In the genomic region with DNA sequence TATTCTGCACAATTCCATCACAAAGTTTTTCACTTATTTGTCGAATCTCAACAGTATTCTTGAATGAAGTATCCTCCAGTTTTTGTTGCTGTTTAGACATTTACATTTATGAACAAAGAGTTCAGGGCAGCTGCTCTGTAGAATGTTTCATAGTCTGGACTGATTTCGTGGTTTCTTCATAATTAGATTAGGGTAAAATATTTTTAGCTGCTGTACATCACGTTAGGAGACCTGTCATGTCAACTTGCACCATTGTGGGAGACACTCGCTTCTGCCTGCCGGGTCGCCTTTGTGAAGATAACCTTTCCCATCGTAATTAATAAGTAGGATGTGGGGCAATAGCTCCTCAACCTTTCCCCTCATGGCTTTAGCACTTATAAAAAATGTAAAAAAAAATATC, we compare ENCODE assay signal across 19 cellular contexts. TPM values are rescaled to one million over a fixed set of nuclear protein-coding genes. Genes with fewer than 3 reads are reported as not detected.
A peak's percentile ranks its signal among the peaks of the same experiment; 100 is the strongest.
DNase-seq lines count a peak whose midpoint lies in the region; ATAC-seq and TF ChIP-seq lines count a peak whose summit lies in the region.
"Had no signal": no experiment of that assay in that cellular context is flagged by ENCODE, and none has a peak within 500 bp of the region (broad histone marks: within the 10 kb centered on the region; RNA-seq: fewer than 3 reads in every experiment).

No MANE protein-coding gene starts in this region.

- peak; percentile 67 for DNase-seq in BE2C
- DNase-seq in NCI-H748 treated with DMSO at 0.1 percent for 48 hours (lab: John Stamatoyannopoulos, UW), result no peak
- DNase-seq in GM10248 (ENCODE audit: extremely low spot score), result no peak
- no peak for DNase-seq in cerebellar nuclear complex (lab: John Stamatoyannopoulos, UW)
- DNase-seq: 8988T; ACHN; AML-193; CD4-positive, alpha-beta T cell; CD8-positive, alpha-beta memory T cell; DMS 273 treated with DMSO at 0.1 percent for 48 hours; DMS79; EL; GDM1; GM23248; H7 had no signal

- H3K4me1 ChIP-seq in BE2C, result peaks cover 25% of the 10 kb centered on the region
- H3K4me1 ChIP-seq in BLaER1 treated with 17β-estradiol and CSF1 and Interleukin-3, amounts not matched to agents 10 nM and 100 nM, result peaks cover 36 to 76% (median 64%) of the 10 kb centered on the region in 10 experiments
- H3K4me1 ChIP-seq: A549 had no signal

- H3K9ac ChIP-seq in BLaER1 treated with 17β-estradiol and CSF1 and Interleukin-3, amounts not matched to agents 10 nM and 100 nM, result no peak overlapping the region
- H3K9ac ChIP-seq: GM23248 had no signal

- CTCF ChIA-PET in GM10248 (lab: Yijun Ruan, JAX), result no interaction called here

- H3K27me3 ChIP-seq in BE2C, result no peaks in the 10 kb centered on the region
- peaks cover 0 to 14% (median 0%) of the 10 kb centered on the region in 11 experiments; a peak in 5 of 22 replicates for H3K27me3 ChIP-seq in BLaER1 treated with 17β-estradiol and CSF1 and Interleukin-3, amounts not matched to agents 10 nM and 100 nM

- peak overlapping the region in 6 of 11 experiments; percentile 22 to 85 (median 74); a peak in 10 of 22 replicates for H3K4me2 ChIP-seq in BLaER1 treated with 17β-estradiol and CSF1 and Interleukin-3, amounts not matched to agents 10 nM and 100 nM
- H3K4me2 ChIP-seq: A549 had no signal

- no peaks in the 10 kb centered on the region for H3K9me3 ChIP-seq in BE2C
- no peaks in the 10 kb centered on the region for H3K9me3 ChIP-seq in BLaER1 treated with 17β-estradiol and CSF1 and Interleukin-3, amounts not matched to agents 10 nM and 100 nM (replicated peaks in 1 of 11)
- H3K9me3 ChIP-seq: A549 had no signal

- TF ChIP-seq CTCF in BE2C (IDR thresholded peaks at IDR 0.05; ENCODE audit: low read depth, low read length) (no peak), GM10248 (IDR thresholded peaks at IDR 0.05; ENCODE audit: control extremely low read depth, extremely low read depth, low read depth, missing control alignments) (no peak)

- ATAC-seq in SK-N-SH treated with all-trans-retinoic acid at 6 μM for 48 hours, result peak; percentile 72
- ATAC-seq: A549, HCT116 had no signal

- H4K20me1 ChIP-seq in BLaER1 treated with 17β-estradiol and CSF1 and Interleukin-3, amounts not matched to agents 10 nM and 100 nM, result peaks cover 0 to 13% (median 0%) of the 10 kb centered on the region in 11 experiments; a peak in 2 of 22 replicates

- H3K4me3 ChIP-seq in BE2C (ENCODE audit: low read depth, low read length), result peak overlapping the region; percentile 31
- no peak overlapping the region for H3K4me3 ChIP-seq in BLaER1 treated with 17β-estradiol and CSF1 and Interleukin-3, amounts not matched to agents 10 nM and 100 nM
- H3K4me3 ChIP-seq: A549, GM23248 had no signal

- POLR2A ChIA-PET in GM10248 (lab: Yijun Ruan, JAX), result no interaction called here

- no peak overlapping the region for H3K27ac ChIP-seq in BLaER1 treated with 17β-estradiol and CSF1 and Interleukin-3, amounts not matched to agents 10 nM and 100 nM
- H3K27ac ChIP-seq: A549, GM23248 had no signal

- no peaks in the 10 kb centered on the region for H3K36me3 ChIP-seq in BE2C
- H3K36me3 ChIP-seq in BLaER1 treated with 17β-estradiol and CSF1 and Interleukin-3, amounts not matched to agents 10 nM and 100 nM, result no peaks in the 10 kb centered on the region

TF ChIP-seq in SK-N-SH treated with all-trans-retinoic acid at 6 μM for 48 hours, 23 proteins besides CTCF, POLR2A, EP300 and RAD21 (continues in another document):
- TF ChIP-seq, protein P1, sequence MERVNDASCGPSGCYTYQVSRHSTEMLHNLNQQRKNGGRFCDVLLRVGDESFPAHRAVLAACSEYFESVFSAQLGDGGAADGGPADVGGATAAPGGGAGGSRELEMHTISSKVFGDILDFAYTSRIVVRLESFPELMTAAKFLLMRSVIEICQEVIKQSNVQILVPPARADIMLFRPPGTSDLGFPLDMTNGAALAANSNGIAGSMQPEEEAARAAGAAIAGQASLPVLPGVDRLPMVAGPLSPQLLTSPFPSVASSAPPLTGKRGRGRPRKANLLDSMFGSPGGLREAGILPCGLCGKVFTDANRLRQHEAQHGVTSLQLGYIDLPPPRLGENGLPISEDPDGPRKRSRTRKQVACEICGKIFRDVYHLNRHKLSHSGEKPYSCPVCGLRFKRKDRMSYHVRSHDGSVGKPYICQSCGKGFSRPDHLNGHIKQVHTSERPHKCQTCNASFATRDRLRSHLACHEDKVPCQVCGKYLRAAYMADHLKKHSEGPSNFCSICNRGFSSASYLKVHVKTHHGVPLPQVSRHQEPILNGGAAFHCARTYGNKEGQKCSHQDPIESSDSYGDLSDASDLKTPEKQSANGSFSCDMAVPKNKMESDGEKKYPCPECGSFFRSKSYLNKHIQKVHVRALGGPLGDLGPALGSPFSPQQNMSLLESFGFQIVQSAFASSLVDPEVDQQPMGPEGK (CRISPR knock-in tag; IDR thresholded peaks at IDR 0.05; ENCODE audit: borderline replicate concordance), result 0 out of 2 replicates have a peak, but pooled peaks have one; percentile 27
- TF ChIP-seq OSR1 (CRISPR knock-in tag; IDR thresholded peaks at IDR 0.05), result no peak
- TF ChIP-seq CSDC2 (CRISPR knock-in tag; IDR thresholded peaks at IDR 0.05), result peak; percentile 81; the same call in 1 of the 2 replicates
- no peak for TF ChIP-seq ARNTL (CRISPR knock-in tag; IDR thresholded peaks at IDR 0.05; ENCODE audit: borderline replicate concordance, low read depth)
- no peak for TF ChIP-seq BACH2 (CRISPR knock-in tag; IDR thresholded peaks at IDR 0.05; ENCODE audit: borderline replicate concordance)
- no peak for TF ChIP-seq ZNF70 (CRISPR knock-in tag; IDR thresholded peaks at IDR 0.05)
- no peak for TF ChIP-seq CSRNP3 (CRISPR knock-in tag; IDR thresholded peaks at IDR 0.05)
- TF ChIP-seq ESRRG (CRISPR knock-in tag; IDR thresholded peaks at IDR 0.05), result no peak
- 0 out of 2 replicates have a peak, but pooled peaks have one; percentile 7 for TF ChIP-seq CREB5 (CRISPR knock-in tag; IDR thresholded peaks at IDR 0.05; ENCODE audit: low read depth)
- TF ChIP-seq, protein P2, sequence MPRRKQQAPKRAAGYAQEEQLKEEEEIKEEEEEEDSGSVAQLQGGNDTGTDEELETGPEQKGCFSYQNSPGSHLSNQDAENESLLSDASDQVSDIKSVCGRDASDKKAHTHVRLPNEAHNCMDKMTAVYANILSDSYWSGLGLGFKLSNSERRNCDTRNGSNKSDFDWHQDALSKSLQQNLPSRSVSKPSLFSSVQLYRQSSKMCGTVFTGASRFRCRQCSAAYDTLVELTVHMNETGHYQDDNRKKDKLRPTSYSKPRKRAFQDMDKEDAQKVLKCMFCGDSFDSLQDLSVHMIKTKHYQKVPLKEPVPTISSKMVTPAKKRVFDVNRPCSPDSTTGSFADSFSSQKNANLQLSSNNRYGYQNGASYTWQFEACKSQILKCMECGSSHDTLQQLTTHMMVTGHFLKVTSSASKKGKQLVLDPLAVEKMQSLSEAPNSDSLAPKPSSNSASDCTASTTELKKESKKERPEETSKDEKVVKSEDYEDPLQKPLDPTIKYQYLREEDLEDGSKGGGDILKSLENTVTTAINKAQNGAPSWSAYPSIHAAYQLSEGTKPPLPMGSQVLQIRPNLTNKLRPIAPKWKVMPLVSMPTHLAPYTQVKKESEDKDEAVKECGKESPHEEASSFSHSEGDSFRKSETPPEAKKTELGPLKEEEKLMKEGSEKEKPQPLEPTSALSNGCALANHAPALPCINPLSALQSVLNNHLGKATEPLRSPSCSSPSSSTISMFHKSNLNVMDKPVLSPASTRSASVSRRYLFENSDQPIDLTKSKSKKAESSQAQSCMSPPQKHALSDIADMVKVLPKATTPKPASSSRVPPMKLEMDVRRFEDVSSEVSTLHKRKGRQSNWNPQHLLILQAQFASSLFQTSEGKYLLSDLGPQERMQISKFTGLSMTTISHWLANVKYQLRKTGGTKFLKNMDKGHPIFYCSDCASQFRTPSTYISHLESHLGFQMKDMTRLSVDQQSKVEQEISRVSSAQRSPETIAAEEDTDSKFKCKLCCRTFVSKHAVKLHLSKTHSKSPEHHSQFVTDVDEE (CRISPR knock-in tag; IDR thresholded peaks at IDR 0.05), result peak; percentile 75
- 0 out of 2 replicates have a peak, but pooled peaks have one; percentile 43 for TF ChIP-seq TCF4 (CRISPR knock-in tag; IDR thresholded peaks at IDR 0.05; ENCODE audit: borderline replicate concordance)
- TF ChIP-seq RARB (CRISPR knock-in tag; IDR thresholded peaks at IDR 0.05), result no peak; the same call in 1 of the 2 replicates
- TF ChIP-seq ZFP3 (CRISPR knock-in tag; IDR thresholded peaks at IDR 0.05), result peak; percentile 81; the same call in 1 of the 2 replicates
- TF ChIP-seq ISL1 (CRISPR knock-in tag; IDR thresholded peaks at IDR 0.05), result peak; percentile 93
- TF ChIP-seq TOX (CRISPR knock-in tag; IDR thresholded peaks at IDR 0.05; ENCODE audit: borderline replicate concordance), result no peak
- peak; percentile 67; the same call in 1 of the 2 replicates for TF ChIP-seq GLIS3 (CRISPR knock-in tag; IDR thresholded peaks at IDR 0.05)
- TF ChIP-seq ZNF8 (CRISPR knock-in tag; IDR thresholded peaks at IDR 0.05), result no peak
- peak; percentile 92 for TF ChIP-seq SNAI2 (CRISPR knock-in tag; IDR thresholded peaks at IDR 0.05)
- TF ChIP-seq ZC3H10 (CRISPR knock-in tag; IDR thresholded peaks at IDR 0.05), result peak; percentile 61; the same call in 1 of the 2 replicates
- TF ChIP-seq ZFP30 (CRISPR knock-in tag; IDR thresholded peaks at IDR 0.05), result no peak

RNA-seq across cellular contexts. Expression of gene RPS6KA2, which starts 27.5 kb away (rescaled TPM):
- 27.7 TPM for polyA plus RNA-seq in BE2C (2012; ENCODE audit: insufficient read depth, insufficient read length, low read depth)
